1 cellular context compared by ENCODE assay signal in the genomic region with DNA sequence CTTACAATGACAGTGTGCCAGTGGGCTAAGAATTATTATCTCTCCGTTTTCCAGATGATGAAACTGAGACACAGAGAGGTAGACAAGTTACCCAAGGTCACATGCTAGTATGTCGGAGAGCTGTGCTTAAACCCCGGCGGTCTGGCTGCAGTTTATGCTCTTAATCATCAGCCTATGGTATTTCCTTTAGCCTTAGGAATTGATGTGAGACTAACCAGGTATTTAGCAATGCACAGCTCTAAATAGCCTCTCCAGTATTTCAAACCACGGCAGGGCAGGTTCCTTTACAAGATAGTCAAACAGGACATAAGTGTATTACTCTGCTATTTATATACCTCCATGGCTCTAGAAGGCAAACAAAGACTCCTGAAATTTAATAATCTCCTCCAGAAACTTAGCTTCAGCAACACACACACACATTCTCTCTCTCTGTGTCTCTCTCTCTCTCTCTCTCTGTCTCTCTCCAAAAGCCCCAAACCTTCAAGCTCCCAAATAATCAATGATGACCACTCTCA.
TF ChIP-seq lines count a peak whose summit lies in the region.

No MANE protein-coding gene starts in this region.

TF ChIP-seq in SK-N-SH, 30 proteins besides CTCF, POLR2A, EP300 and RAD21 (continued from another document):
- TF ChIP-seq, protein P1, sequence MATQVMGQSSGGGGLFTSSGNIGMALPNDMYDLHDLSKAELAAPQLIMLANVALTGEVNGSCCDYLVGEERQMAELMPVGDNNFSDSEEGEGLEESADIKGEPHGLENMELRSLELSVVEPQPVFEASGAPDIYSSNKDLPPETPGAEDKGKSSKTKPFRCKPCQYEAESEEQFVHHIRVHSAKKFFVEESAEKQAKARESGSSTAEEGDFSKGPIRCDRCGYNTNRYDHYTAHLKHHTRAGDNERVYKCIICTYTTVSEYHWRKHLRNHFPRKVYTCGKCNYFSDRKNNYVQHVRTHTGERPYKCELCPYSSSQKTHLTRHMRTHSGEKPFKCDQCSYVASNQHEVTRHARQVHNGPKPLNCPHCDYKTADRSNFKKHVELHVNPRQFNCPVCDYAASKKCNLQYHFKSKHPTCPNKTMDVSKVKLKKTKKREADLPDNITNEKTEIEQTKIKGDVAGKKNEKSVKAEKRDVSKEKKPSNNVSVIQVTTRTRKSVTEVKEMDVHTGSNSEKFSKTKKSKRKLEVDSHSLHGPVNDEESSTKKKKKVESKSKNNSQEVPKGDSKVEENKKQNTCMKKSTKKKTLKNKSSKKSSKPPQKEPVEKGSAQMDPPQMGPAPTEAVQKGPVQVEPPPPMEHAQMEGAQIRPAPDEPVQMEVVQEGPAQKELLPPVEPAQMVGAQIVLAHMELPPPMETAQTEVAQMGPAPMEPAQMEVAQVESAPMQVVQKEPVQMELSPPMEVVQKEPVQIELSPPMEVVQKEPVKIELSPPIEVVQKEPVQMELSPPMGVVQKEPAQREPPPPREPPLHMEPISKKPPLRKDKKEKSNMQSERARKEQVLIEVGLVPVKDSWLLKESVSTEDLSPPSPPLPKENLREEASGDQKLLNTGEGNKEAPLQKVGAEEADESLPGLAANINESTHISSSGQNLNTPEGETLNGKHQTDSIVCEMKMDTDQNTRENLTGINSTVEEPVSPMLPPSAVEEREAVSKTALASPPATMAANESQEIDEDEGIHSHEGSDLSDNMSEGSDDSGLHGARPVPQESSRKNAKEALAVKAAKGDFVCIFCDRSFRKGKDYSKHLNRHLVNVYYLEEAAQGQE (IDR thresholded peaks at IDR 0.05; ENCODE audit: low read depth, low read length): no peak
- TF ChIP-seq MEF2A (IDR thresholded peaks at IDR 0.05; ENCODE audit: borderline replicate concordance, low read depth) (no peak), FOSL2 (IDR thresholded peaks at IDR 0.05; ENCODE audit: borderline replicate concordance, low read depth) (peak; percentile 76), POLR2AphosphoS5 (IDR thresholded peaks at IDR 0.05; ENCODE audit: low read depth, low read length) (peak; percentile 49; the same call in 1 of the 2 replicates), ELF1 (IDR thresholded peaks at IDR 0.05) (no peak), NRF1 (IDR thresholded peaks at IDR 0.05; ENCODE audit: low read depth, low read length) (no peak), RXRA (IDR thresholded peaks at IDR 0.05; ENCODE audit: borderline replicate concordance, low read depth) (peak; percentile 69; the same call in 1 of the 2 replicates), NFIC (IDR thresholded peaks at IDR 0.05; ENCODE audit: borderline replicate concordance) (no peak; the same call in 1 of the 2 replicates), TEAD4 (IDR thresholded peaks at IDR 0.05; ENCODE audit: borderline replicate concordance, insufficient read depth) (0 out of 2 replicates have a peak, but pooled peaks have one; percentile 38), MXI1 (IDR thresholded peaks at IDR 0.05; ENCODE audit: low read depth, low read length) (no peak)
- TF ChIP-seq, protein P2, sequence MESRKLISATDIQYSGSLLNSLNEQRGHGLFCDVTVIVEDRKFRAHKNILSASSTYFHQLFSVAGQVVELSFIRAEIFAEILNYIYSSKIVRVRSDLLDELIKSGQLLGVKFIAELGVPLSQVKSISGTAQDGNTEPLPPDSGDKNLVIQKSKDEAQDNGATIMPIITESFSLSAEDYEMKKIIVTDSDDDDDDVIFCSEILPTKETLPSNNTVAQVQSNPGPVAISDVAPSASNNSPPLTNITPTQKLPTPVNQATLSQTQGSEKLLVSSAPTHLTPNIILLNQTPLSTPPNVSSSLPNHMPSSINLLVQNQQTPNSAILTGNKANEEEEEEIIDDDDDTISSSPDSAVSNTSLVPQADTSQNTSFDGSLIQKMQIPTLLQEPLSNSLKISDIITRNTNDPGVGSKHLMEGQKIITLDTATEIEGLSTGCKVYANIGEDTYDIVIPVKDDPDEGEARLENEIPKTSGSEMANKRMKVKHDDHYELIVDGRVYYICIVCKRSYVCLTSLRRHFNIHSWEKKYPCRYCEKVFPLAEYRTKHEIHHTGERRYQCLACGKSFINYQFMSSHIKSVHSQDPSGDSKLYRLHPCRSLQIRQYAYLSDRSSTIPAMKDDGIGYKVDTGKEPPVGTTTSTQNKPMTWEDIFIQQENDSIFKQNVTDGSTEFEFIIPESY (IDR thresholded peaks at IDR 0.05; ENCODE audit: borderline replicate concordance, low read depth): no peak
- TF ChIP-seq, protein P3, sequence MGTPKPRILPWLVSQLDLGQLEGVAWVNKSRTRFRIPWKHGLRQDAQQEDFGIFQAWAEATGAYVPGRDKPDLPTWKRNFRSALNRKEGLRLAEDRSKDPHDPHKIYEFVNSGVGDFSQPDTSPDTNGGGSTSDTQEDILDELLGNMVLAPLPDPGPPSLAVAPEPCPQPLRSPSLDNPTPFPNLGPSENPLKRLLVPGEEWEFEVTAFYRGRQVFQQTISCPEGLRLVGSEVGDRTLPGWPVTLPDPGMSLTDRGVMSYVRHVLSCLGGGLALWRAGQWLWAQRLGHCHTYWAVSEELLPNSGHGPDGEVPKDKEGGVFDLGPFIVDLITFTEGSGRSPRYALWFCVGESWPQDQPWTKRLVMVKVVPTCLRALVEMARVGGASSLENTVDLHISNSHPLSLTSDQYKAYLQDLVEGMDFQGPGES (IDR thresholded peaks at IDR 0.05; ENCODE audit: low read depth, low read length): no peak
- TF ChIP-seq, protein P4, sequence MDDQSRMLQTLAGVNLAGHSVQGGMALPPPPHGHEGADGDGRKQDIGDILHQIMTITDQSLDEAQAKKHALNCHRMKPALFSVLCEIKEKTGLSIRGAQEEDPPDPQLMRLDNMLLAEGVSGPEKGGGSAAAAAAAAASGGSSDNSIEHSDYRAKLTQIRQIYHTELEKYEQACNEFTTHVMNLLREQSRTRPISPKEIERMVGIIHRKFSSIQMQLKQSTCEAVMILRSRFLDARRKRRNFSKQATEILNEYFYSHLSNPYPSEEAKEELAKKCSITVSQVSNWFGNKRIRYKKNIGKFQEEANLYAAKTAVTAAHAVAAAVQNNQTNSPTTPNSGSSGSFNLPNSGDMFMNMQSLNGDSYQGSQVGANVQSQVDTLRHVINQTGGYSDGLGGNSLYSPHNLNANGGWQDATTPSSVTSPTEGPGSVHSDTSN (IDR thresholded peaks at IDR 0.05): peak; percentile 67
- TF ChIP-seq, protein P5, sequence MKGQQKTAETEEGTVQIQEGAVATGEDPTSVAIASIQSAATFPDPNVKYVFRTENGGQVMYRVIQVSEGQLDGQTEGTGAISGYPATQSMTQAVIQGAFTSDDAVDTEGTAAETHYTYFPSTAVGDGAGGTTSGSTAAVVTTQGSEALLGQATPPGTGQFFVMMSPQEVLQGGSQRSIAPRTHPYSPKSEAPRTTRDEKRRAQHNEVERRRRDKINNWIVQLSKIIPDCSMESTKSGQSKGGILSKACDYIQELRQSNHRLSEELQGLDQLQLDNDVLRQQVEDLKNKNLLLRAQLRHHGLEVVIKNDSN (IDR thresholded peaks at IDR 0.05; ENCODE audit: borderline replicate concordance, low read depth): peak; percentile 56; the same call in 1 of the 2 replicates
- TF ChIP-seq, protein P6, sequence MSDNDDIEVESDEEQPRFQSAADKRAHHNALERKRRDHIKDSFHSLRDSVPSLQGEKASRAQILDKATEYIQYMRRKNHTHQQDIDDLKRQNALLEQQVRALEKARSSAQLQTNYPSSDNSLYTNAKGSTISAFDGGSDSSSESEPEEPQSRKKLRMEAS (IDR thresholded peaks at IDR 0.05; ENCODE audit: low read depth): peak; percentile 62
